ENCODE assay signal across 1 cellular context in the genomic region with DNA sequence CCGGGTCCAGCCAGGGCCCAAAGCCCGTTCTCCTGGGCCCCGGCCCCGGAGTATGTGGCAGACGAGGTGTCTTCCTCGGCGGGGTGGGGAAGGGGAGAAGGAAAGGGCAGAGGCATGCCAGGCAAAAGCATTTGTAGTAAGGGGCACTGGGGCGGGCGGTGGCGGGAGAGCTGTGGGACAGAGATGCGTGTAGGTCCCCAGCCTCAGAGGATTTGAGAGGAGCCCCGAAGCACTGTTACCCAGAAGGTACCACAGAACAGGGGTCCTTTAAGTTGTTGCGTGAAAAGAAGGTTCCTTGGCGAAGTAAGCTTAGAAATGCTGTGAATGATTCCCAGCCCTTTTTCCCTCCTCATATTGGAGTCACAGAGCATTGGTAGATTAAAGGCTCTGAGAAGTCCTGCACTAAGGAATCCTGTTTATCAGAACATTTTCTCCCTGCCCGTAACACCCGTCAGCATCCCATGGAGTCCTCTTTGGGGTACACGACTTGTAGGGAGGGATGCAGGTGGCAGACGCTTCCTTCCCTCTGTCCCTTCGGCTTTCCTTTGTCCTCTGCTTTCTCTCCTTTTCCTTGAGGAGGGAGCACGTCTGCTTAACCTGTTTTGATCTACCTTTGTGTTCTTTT.
TF ChIP-seq lines count a peak whose summit lies in the region.

No MANE protein-coding gene starts in this region.

TF ChIP-seq in H1, 55 proteins besides CTCF, POLR2A, EP300 and RAD21:
- 0 out of 2 replicates have a peak, but pooled peaks have one; percentile 5 for TF ChIP-seq TAF1 (IDR thresholded peaks at IDR 0.05; ENCODE audit: low read depth, low read length)
- TF ChIP-seq USF2 (IDR thresholded peaks at IDR 0.05; ENCODE audit: low read length): no peak
- TF ChIP-seq TBP (IDR thresholded peaks at IDR 0.05; ENCODE audit: low read depth, low read length): peak; percentile 26; the same call in 1 of the 2 replicates
- TF ChIP-seq TEAD4 (IDR thresholded peaks at IDR 0.05; ENCODE audit: low read depth, low read length): no peak
- TF ChIP-seq, protein P1, sequence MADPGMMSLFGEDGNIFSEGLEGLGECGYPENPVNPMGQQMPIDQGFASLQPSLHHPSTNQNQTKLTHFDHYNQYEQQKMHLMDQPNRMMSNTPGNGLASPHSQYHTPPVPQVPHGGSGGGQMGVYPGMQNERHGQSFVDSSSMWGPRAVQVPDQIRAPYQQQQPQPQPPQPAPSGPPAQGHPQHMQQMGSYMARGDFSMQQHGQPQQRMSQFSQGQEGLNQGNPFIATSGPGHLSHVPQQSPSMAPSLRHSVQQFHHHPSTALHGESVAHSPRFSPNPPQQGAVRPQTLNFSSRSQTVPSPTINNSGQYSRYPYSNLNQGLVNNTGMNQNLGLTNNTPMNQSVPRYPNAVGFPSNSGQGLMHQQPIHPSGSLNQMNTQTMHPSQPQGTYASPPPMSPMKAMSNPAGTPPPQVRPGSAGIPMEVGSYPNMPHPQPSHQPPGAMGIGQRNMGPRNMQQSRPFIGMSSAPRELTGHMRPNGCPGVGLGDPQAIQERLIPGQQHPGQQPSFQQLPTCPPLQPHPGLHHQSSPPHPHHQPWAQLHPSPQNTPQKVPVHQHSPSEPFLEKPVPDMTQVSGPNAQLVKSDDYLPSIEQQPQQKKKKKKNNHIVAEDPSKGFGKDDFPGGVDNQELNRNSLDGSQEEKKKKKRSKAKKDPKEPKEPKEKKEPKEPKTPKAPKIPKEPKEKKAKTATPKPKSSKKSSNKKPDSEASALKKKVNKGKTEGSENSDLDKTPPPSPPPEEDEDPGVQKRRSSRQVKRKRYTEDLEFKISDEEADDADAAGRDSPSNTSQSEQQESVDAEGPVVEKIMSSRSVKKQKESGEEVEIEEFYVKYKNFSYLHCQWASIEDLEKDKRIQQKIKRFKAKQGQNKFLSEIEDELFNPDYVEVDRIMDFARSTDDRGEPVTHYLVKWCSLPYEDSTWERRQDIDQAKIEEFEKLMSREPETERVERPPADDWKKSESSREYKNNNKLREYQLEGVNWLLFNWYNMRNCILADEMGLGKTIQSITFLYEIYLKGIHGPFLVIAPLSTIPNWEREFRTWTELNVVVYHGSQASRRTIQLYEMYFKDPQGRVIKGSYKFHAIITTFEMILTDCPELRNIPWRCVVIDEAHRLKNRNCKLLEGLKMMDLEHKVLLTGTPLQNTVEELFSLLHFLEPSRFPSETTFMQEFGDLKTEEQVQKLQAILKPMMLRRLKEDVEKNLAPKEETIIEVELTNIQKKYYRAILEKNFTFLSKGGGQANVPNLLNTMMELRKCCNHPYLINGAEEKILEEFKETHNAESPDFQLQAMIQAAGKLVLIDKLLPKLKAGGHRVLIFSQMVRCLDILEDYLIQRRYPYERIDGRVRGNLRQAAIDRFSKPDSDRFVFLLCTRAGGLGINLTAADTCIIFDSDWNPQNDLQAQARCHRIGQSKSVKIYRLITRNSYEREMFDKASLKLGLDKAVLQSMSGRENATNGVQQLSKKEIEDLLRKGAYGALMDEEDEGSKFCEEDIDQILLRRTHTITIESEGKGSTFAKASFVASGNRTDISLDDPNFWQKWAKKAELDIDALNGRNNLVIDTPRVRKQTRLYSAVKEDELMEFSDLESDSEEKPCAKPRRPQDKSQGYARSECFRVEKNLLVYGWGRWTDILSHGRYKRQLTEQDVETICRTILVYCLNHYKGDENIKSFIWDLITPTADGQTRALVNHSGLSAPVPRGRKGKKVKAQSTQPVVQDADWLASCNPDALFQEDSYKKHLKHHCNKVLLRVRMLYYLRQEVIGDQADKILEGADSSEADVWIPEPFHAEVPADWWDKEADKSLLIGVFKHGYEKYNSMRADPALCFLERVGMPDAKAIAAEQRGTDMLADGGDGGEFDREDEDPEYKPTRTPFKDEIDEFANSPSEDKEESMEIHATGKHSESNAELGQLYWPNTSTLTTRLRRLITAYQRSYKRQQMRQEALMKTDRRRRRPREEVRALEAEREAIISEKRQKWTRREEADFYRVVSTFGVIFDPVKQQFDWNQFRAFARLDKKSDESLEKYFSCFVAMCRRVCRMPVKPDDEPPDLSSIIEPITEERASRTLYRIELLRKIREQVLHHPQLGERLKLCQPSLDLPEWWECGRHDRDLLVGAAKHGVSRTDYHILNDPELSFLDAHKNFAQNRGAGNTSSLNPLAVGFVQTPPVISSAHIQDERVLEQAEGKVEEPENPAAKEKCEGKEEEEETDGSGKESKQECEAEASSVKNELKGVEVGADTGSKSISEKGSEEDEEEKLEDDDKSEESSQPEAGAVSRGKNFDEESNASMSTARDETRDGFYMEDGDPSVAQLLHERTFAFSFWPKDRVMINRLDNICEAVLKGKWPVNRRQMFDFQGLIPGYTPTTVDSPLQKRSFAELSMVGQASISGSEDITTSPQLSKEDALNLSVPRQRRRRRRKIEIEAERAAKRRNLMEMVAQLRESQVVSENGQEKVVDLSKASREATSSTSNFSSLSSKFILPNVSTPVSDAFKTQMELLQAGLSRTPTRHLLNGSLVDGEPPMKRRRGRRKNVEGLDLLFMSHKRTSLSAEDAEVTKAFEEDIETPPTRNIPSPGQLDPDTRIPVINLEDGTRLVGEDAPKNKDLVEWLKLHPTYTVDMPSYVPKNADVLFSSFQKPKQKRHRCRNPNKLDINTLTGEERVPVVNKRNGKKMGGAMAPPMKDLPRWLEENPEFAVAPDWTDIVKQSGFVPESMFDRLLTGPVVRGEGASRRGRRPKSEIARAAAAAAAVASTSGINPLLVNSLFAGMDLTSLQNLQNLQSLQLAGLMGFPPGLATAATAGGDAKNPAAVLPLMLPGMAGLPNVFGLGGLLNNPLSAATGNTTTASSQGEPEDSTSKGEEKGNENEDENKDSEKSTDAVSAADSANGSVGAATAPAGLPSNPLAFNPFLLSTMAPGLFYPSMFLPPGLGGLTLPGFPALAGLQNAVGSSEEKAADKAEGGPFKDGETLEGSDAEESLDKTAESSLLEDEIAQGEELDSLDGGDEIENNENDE (IDR thresholded peaks at IDR 0.05; ENCODE audit: insufficient replicate concordance, low read length): no peak
TF ChIP-seq in H1: peak in this region for 2.
